8 cellular contexts compared by ENCODE assay signal in the genomic region with DNA sequence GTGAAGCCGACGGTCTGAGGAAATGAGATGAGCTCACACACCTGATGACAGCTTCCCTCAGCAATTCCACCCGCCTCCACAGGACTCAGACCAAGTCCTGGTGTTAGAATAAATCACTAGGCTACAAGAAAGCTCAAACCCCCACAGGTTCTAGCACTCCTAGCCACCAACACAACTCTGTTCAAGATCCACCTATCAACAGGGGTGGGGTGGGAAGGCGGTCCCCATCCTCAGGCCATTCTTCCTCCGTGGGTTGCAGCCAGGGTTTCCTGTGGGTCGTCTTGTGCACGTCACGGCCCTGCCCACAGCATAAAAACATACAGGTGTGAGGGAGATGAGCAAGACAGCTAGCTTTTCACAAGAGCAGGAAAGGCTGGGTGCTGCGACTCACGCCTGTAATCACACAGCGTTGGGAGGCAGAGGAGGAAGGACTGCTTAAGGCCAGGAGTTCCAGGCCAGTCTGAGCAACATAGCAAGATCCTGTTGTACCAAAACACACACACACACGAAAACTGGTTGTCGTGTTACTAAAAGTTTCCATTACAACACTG.
DNase-seq lines count a peak whose midpoint lies in the region; ATAC-seq and TF ChIP-seq lines count a peak whose summit lies in the region.

No MANE protein-coding gene starts in this region.

- DNase-seq in M059J (ENCODE audit: low read depth), result peak; percentile 42
- peak; percentile 52 for DNase-seq in activated T-cell treated with anti-CD3 and anti-CD28 coated beads for 48 hours (ENCODE audit: low read depth)
- DNase-seq in foreskin fibroblast, result peak; percentile 25 to 41
- DNase-seq in stimulated activated CD8-positive, alpha-beta memory T cell treated with anti-CD3 and anti-CD28 coated beads, Interleukin-12 subunit alpha, Interleukin-12 subunit beta, amount 100 ng/mL, for 4 hours (ENCODE audit: low read depth), result peak; percentile 53
- no peak for DNase-seq in medulla oblongata (ENCODE audit: extremely low spot score)
- no peak for DNase-seq in epidermal melanocyte (ENCODE audit: insufficient read length, low spot score)
- no peak for DNase-seq in NCI-H2107 treated with DMSO at 0.1 percent for 48 hours (lab: John Stamatoyannopoulos, UW; ENCODE audit: unreplicated experiment)

- ATAC-seq in GM18502 (IDR thresholded peaks at IDR 0.05; ENCODE audit: poor library complexity, unreplicated experiment), result no peak

- H3K4me3 ChIP-seq in foreskin fibroblast (ENCODE audit: low read depth in 1 of 2, low read length in 2 of 2), result no peak overlapping the region

- no peak for TF ChIP-seq CTCF in foreskin fibroblast (IDR thresholded peaks at IDR 0.05; ENCODE audit: low read depth, low read length)

Comparison
In these comparisons a context has a peak if more than half of its experiments do, and no peak if none do; other contexts are left out.
1. DNase-seq: peak in M059J (single experiment), activated T-cell treated with anti-CD3 and anti-CD28 coated beads for 48 hours (single experiment), foreskin fibroblast (2 of 2) and stimulated activated CD8-positive, alpha-beta memory T cell treated with anti-CD3 and anti-CD28 coated beads, Interleukin-12 subunit alpha, Interleukin-12 subunit beta, amount 100 ng/mL, for 4 hours (single experiment); none in medulla oblongata (single experiment), epidermal melanocyte (single experiment) and NCI-H2107 treated with DMSO at 0.1 percent for 48 hours (single experiment).